In genomic region chr15:55764398-55764797, GRCh38 we compare ENCODE assay signal across 27 cellular contexts. TPM values are rescaled to one million over a fixed set of nuclear protein-coding genes. Genes with fewer than 3 reads are reported as not detected.
A peak's percentile ranks its signal among the peaks of the same experiment; 100 is the strongest.
DNase-seq lines count a peak whose midpoint lies in the region; ATAC-seq and TF ChIP-seq lines count a peak whose summit lies in the region.
"Had no signal": no experiment of that assay in that cellular context is flagged by ENCODE, and none has a peak within 500 bp of the region (broad histone marks: within the 10 kb centered on the region; RNA-seq: fewer than 3 reads in every experiment).

No MANE protein-coding gene starts in this region.

- POLR2A ChIA-PET in HCT116 (lab: Charles Lee): no interaction called here

- H3K27ac ChIP-seq in HCT116 (ENCODE audit: low read depth, low read length): no peak overlapping the region
- H3K27ac ChIP-seq in mesendoderm (ENCODE audit: low read depth, low read length): no peak overlapping the region
- H3K27ac ChIP-seq in foreskin keratinocyte: no peak overlapping the region
- H3K27ac ChIP-seq: RWPE1, SK-N-MC had no signal

- H3K79me2 ChIP-seq in HCT116 (ENCODE audit: insufficient read depth, low read length) (no peaks in the 10 kb centered on the region), mesendoderm (ENCODE audit: control insufficient read depth, insufficient read depth, low read length) (no peaks in the 10 kb centered on the region)

- H2AK5ac ChIP-seq in mesendoderm (ENCODE audit: low read length): no peak overlapping the region

- no peak overlapping the region for H2BK120ac ChIP-seq in mesendoderm (ENCODE audit: low read depth, low read length)

- TF ChIP-seq CTCF in HCT116 (IDR thresholded peaks at IDR 0.05 in 2 of 3, conservative IDR thresholded peaks at IDR 0.05 in 1 of 3; ENCODE audit: borderline replicate concordance in 1 of 3, insufficient read depth in 1 of 3, low read depth in 2 of 3, low read length in 2 of 3) (no peak), choroid plexus epithelial cell (conservative IDR thresholded peaks at IDR 0.05; ENCODE audit: low read depth, low read length) (no peak), foreskin keratinocyte (conservative IDR thresholded peaks at IDR 0.05) (no peak)

- no peak overlapping the region for H3K4me3 ChIP-seq in HCT116 (replicated peaks in 1 of 2; ENCODE audit: low read depth in 1 of 2, low read length in 2 of 2)
- no peak overlapping the region for H3K4me3 ChIP-seq in choroid plexus epithelial cell (ENCODE audit: low read depth, low read length)
- no peak overlapping the region for H3K4me3 ChIP-seq in mesendoderm (ENCODE audit: low read length)
- H3K4me3 ChIP-seq: GM12878, SK-N-MC had no signal

- no peak overlapping the region for H4K8ac ChIP-seq in mesendoderm (ENCODE audit: low read depth, low read length)

- WGBS in mesendoderm (ENCODE audit: extremely low coverage, insufficient coverage, low lambda C conversion rate): no CpG with 5 or more reads among the region's 6 CpGs

- no peak for TF ChIP-seq POLR2A in HCT116 (IDR thresholded peaks at IDR 0.05; ENCODE audit: borderline replicate concordance, extremely low read depth, insufficient read depth, insufficient read length)

- no peaks in the 10 kb centered on the region for H3K9me2 ChIP-seq in HCT116 (ENCODE audit: insufficient read depth)

- H2BK15ac ChIP-seq in mesendoderm (replicated peaks; ENCODE audit: low read depth): no peak overlapping the region

- peak; percentile 76 for ATAC-seq in HCT116
- no peak for ATAC-seq in HG03039 (IDR thresholded peaks at IDR 0.05; ENCODE audit: unreplicated experiment)
- no peak for ATAC-seq in GM18873 (IDR thresholded peaks at IDR 0.05; ENCODE audit: low FRiP score, unreplicated experiment)
- ATAC-seq in foreskin keratinocyte: no peak
- ATAC-seq: GM12878, PC-3 had no signal

- H3K18ac ChIP-seq in mesendoderm (ENCODE audit: low read length): no peak overlapping the region

- RAD21 ChIA-PET in HCT116 (lab: Charles Lee; ENCODE audit: low non-redundant PET in 1 of 2, low total read pairs in 2 of 2, uncharacterized antibody in 2 of 2, unreplicated experiment in 2 of 2): no interaction called here

- H4K20me1 ChIP-seq in HCT116 (ENCODE audit: insufficient read depth): no peaks in the 10 kb centered on the region

- H4K5ac ChIP-seq in mesendoderm (ENCODE audit: low read length): no peak overlapping the region

- no peak overlapping the region for H2AFZ ChIP-seq in HCT116 (ENCODE audit: low read depth, low read length, poor library complexity, severe bottlenecking)

- CTCF ChIA-PET in HCT116 (lab: Charles Lee): interaction anchor here (1.4 to 1.5 kb wide), 2 partner anchors 9 to 10 kb away, joined by 6 read pairs; no protein-coding TSS in a partner anchor

- H2BK5ac ChIP-seq in mesendoderm (ENCODE audit: low read length): no peak overlapping the region

- H3K79me1 ChIP-seq in mesendoderm (ENCODE audit: low read length): no peaks in the 10 kb centered on the region

- DNase-seq in HCT116 (ENCODE audit: low read depth, low spot score) (no peak), RKO (ENCODE audit: low spot score) (peak; percentile 6), choroid plexus epithelial cell (ENCODE audit: low read depth) (peak; percentile 14), mesendoderm (peak; percentile 63), foreskin keratinocyte (no peak)
- DNase-seq: C1 segment of cervical spinal cord; CD4-positive, alpha-beta memory T cell; COR-L47; DMS79; EL; GDM1; KG1; MM.1S; NCI-H1417; NCI-H1694; NCI-H2029 treated with DMSO at 0.1 percent for 48 hours; NCI-H446 treated with DMSO at 0.1 percent for 48 hours; NCI-H526; NCI-H82; NK-92 treated with Interleukin-12 subunit alpha and Interleukin-12 subunit beta, amount 100 ng/mL, for 24 hours; PC-3; SHP77 treated with DMSO at 0.1 percent for 48 hours had no signal

- no peak overlapping the region for H3K23ac ChIP-seq in mesendoderm (ENCODE audit: low read length)

- no peaks in the 10 kb centered on the region for H3K27me3 ChIP-seq in HCT116 (ENCODE audit: insufficient read depth, low read length)
- no peaks in the 10 kb centered on the region for H3K27me3 ChIP-seq in mesendoderm (ENCODE audit: insufficient read depth, low read length, poor library complexity)
- H3K27me3 ChIP-seq in foreskin keratinocyte: no peaks in the 10 kb centered on the region

- H3K9me3 ChIP-seq in HCT116 (ENCODE audit: control insufficient read depth in 1 of 2, insufficient read depth in 1 of 2, low read depth in 1 of 2, low read length in 2 of 2): no peaks in the 10 kb centered on the region

- intact Hi-C loops in HCT116 (cut with micrococcal nuclease): no loop called here

- H3K9ac ChIP-seq in HCT116 (ENCODE audit: low read length) (no peak overlapping the region), mesendoderm (ENCODE audit: low read length) (no peak overlapping the region)

- no peak overlapping the region for H3K56ac ChIP-seq in mesendoderm (ENCODE audit: low read length)

- no TSS peak for BruUV-seq in HCT116 (replicated peaks; lab: Mats Ljungman, UMichigan)

- TF ChIP-seq RAD21 in HCT116 (IDR thresholded peaks at IDR 0.05; ENCODE audit: low read depth): no peak

- no peak overlapping the region for H3K4ac ChIP-seq in mesendoderm (ENCODE audit: low read depth, low read length)

- H3K4me2 ChIP-seq in HCT116 (ENCODE audit: low read length): no peak overlapping the region
- no peak overlapping the region for H3K4me2 ChIP-seq in mesendoderm (ENCODE audit: low read length)

- no peaks in the 10 kb centered on the region for H3K4me1 ChIP-seq in HCT116 (ENCODE audit: control insufficient read depth in 1 of 2, insufficient read depth in 2 of 2, low read length in 2 of 2)
- H3K4me1 ChIP-seq in mesendoderm (ENCODE audit: control insufficient read depth, low read depth, low read length): no peaks in the 10 kb centered on the region
- H3K4me1 ChIP-seq in foreskin keratinocyte: no peaks in the 10 kb centered on the region

- no peaks in the 10 kb centered on the region for H3K36me3 ChIP-seq in HCT116 (ENCODE audit: control insufficient read depth in 1 of 2, insufficient read depth in 2 of 2, low read length in 2 of 2)
- no peaks in the 10 kb centered on the region for H3K36me3 ChIP-seq in mesendoderm (ENCODE audit: control insufficient read depth, insufficient read depth, low read length)

TF ChIP-seq in HCT116, 20 proteins besides CTCF, POLR2A, EP300 and RAD21:
- TF ChIP-seq ELF1 (IDR thresholded peaks at IDR 0.05; ENCODE audit: borderline replicate concordance, low read depth) (no peak), EZH2 (IDR thresholded peaks at IDR 0.05) (no peak), SP1 (IDR thresholded peaks at IDR 0.05; ENCODE audit: low read depth) (no peak), POLR2AphosphoS5 (IDR thresholded peaks at IDR 0.05; ENCODE audit: low read depth, low read length) (no peak), EZH2phosphoT487 (IDR thresholded peaks at IDR 0.05; ENCODE audit: borderline replicate concordance) (no peak)

RNA-seq across cellular contexts. Expression of gene PRTG, which starts 21.4 kb away (rescaled TPM):
- total RNA-seq in HCT116 (2021; ENCODE audit: unreplicated experiment) (not detected), foreskin keratinocyte (not detected in 2 replicates)
- polyA plus RNA-seq in HCT116 (2012): not detected in 2 replicates
- polyA plus RNA-seq in mesendoderm (2013, experiment 1 of 2): 2.3 TPM
- polyA plus RNA-seq in mesendoderm (2013, experiment 2 of 2): 2.1 TPM
- polyA plus RNA-seq in foreskin keratinocyte: not detected in 2 replicates
- total RNA-seq: CD4-positive, alpha-beta memory T cell; GM12878 had no signal
- polyA plus RNA-seq: CD4-positive, alpha-beta memory T cell had no signal

Comparison
In these comparisons a context has a peak if more than half of its experiments do, and no peak if none do; other contexts are left out.
1. DNase-seq: peak in RKO (single experiment), choroid plexus epithelial cell (single experiment) and mesendoderm (single experiment); none in HCT116 (single experiment) and foreskin keratinocyte (0 of 2).